24 cellular contexts compared by ENCODE assay signal in genomic region chr16:87505834-87506233, GRCh38.
"Had no signal": no experiment of that assay in that cellular context is flagged by ENCODE, and none has a peak within 500 bp of the region (broad histone marks: within the 10 kb centered on the region; RNA-seq: fewer than 3 reads in every experiment).

No MANE protein-coding gene starts in this region.

- H3K9me3 ChIP-seq: esophagus muscularis mucosa, gastroesophageal sphincter, heart left ventricle, left ventricle myocardium inferior, lower lobe of right lung, mucosa of descending colon had no signal

- H3K4me3 ChIP-seq: coronary artery, dorsolateral prefrontal cortex, esophagus muscularis mucosa, gastroesophageal sphincter, heart left ventricle, hepatocyte, left ventricle myocardium inferior, lower lobe of right lung, mucosa of descending colon had no signal

- DNase-seq: dermis blood vessel endothelial cell; dorsolateral prefrontal cortex; effector CD4-positive, alpha-beta T cell; effector memory CD4-positive, alpha-beta T cell; foreskin keratinocyte; heart left ventricle; hypothalamus; immature natural killer cell; islet precursor cell; kidney; kidney glomerular epithelial cell; left colon; left ventricle myocardium inferior; lower lobe of right lung; mesenchymal stem cell; mucosa of descending colon had no signal

- H3K27ac ChIP-seq: coronary artery, esophagus muscularis mucosa, foreskin keratinocyte, gastroesophageal sphincter, heart left ventricle, hepatocyte, left ventricle myocardium inferior, lower lobe of right lung had no signal

- H3K4me2 ChIP-seq: hepatocyte had no signal

- H2AFZ ChIP-seq: hepatocyte had no signal

- H3K4me1 ChIP-seq: foreskin keratinocyte had no signal

- H3K27me3 ChIP-seq: dorsolateral prefrontal cortex, heart left ventricle, hepatocyte had no signal

- H3K79me2 ChIP-seq: hepatocyte had no signal

- FAIRE-seq: colon, endothelial cell of umbilical vein, frontal cortex, kidney had no signal

- ATAC-seq: foreskin keratinocyte, gastroesophageal sphincter, heart left ventricle, left colon, left lobe of liver, lower lobe of right lung, mucosa of descending colon had no signal

- H3K36me3 ChIP-seq: esophagus muscularis mucosa, gastroesophageal sphincter, heart left ventricle, left ventricle myocardium inferior, lower lobe of right lung had no signal
